In the genomic region with DNA sequence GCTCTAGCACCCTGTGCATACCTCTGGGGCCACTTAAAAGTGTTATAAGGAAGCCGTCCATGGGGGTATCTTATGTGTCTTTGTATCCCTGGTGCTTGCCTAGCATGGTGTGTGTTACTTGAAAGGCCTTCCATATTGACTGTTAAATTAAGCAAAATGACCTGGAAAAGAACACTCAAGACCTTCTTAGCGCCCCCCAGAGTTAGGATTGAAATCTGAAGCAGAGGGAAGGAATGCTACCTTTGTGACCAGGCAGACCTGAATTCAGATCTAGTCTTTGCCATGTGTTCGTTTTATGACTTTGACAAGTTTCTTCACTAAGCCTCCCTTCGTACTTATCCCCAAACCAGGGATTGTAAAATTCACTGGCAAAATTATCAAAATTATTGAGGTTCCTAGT, we compare ENCODE assay signal across 20 cellular contexts. TPM values are rescaled to one million over a fixed set of nuclear protein-coding genes. Genes with fewer than 3 reads are reported as not detected.
DNase-seq lines count a peak whose midpoint lies in the region; ATAC-seq and TF ChIP-seq lines count a peak whose summit lies in the region.
"Had no signal": no experiment of that assay in that cellular context is flagged by ENCODE, and none has a peak within 500 bp of the region (broad histone marks: within the 10 kb centered on the region; RNA-seq: fewer than 3 reads in every experiment).

No MANE protein-coding gene starts in this region.

- H3K4me1 ChIP-seq in endodermal cell (ENCODE audit: control insufficient read depth, insufficient read depth, low read length) = no peaks in the 10 kb centered on the region
- H3K4me1 ChIP-seq in mesendoderm (ENCODE audit: control insufficient read depth, low read depth, low read length) = no peaks in the 10 kb centered on the region
- H3K4me1 ChIP-seq: BE2C, SJCRH30 had no signal

- H2BK120ac ChIP-seq in mesendoderm (ENCODE audit: low read depth, low read length) = no peak overlapping the region

- H3K4me3 ChIP-seq in NB4 (ENCODE audit: low read depth, low read length) = no peak overlapping the region
- H3K4me3 ChIP-seq in endodermal cell (ENCODE audit: low read length) = no peak overlapping the region
- no peak overlapping the region for H3K4me3 ChIP-seq in mesendoderm (ENCODE audit: low read length)
- H3K4me3 ChIP-seq: SJCRH30 had no signal

- TF ChIP-seq CTCF in NB4 (IDR thresholded peaks at IDR 0.05; ENCODE audit: low read depth, low read length) (peak; percentile 16), endodermal cell (conservative IDR thresholded peaks at IDR 0.05) (peak; percentile 65)

- H3K23ac ChIP-seq in mesendoderm (ENCODE audit: low read length) = no peak overlapping the region

- 75 to 91% methylated on average over 4 of the region's 4 CpGs for WGBS in endodermal cell (ENCODE audit: insufficient coverage in 1 of 2, insufficient read length in 1 of 2), 2 experiments
- no CpG with 5 or more reads among the region's 4 CpGs for WGBS in mesendoderm (ENCODE audit: extremely low coverage, insufficient coverage, low lambda C conversion rate)

- H3K9ac ChIP-seq in endodermal cell (ENCODE audit: extremely low read depth, low read length, poor library complexity, severe bottlenecking) (no peak overlapping the region), mesendoderm (ENCODE audit: low read length) (no peak overlapping the region)
- H3K9ac ChIP-seq: KMS-11 had no signal

- no peaks in the 10 kb centered on the region for H3K79me2 ChIP-seq in mesendoderm (ENCODE audit: control insufficient read depth, insufficient read depth, low read length)

- no peak overlapping the region for H3K18ac ChIP-seq in mesendoderm (ENCODE audit: low read length)

- H3K27me3 ChIP-seq in endodermal cell (ENCODE audit: control insufficient read depth, insufficient read depth, low read length, poor library complexity, severe bottlenecking) (no peaks in the 10 kb centered on the region), mesendoderm (ENCODE audit: insufficient read depth, low read length, poor library complexity) (no peaks in the 10 kb centered on the region)
- H3K27me3 ChIP-seq: BE2C had no signal

- peaks cover 68% of the 10 kb centered on the region for H3K36me3 Mint-ChIP-seq in endodermal cell (ENCODE audit: low read depth)
- H3K36me3 Mint-ChIP-seq: CD4-positive, CD25-positive, alpha-beta regulatory T cell had no signal

- H3K27me3 Mint-ChIP-seq in endodermal cell (ENCODE audit: insufficient read depth) = no peaks in the 10 kb centered on the region

- TF ChIP-seq POLR2A in NB4 (IDR thresholded peaks at IDR 0.05; ENCODE audit: extremely low read depth, insufficient read length) = no peak

- H3K4me1 Mint-ChIP-seq in endodermal cell = no peaks in the 10 kb centered on the region
- H3K4me1 Mint-ChIP-seq: CD4-positive, CD25-positive, alpha-beta regulatory T cell had no signal

- H2AK5ac ChIP-seq in mesendoderm (ENCODE audit: low read length) = no peak overlapping the region

- H3K36me3 ChIP-seq in endodermal cell (ENCODE audit: control insufficient read depth, insufficient read depth, low read length) (peaks cover 92% of the 10 kb centered on the region), mesendoderm (ENCODE audit: control insufficient read depth, insufficient read depth, low read length) (no peaks in the 10 kb centered on the region)
- H3K36me3 ChIP-seq: BE2C, SJCRH30 had no signal

- no peak overlapping the region for H4K8ac ChIP-seq in mesendoderm (ENCODE audit: low read depth, low read length)

- H3K4me2 ChIP-seq in mesendoderm (ENCODE audit: low read length) = no peak overlapping the region
- H3K4me2 ChIP-seq: KMS-11 had no signal

- no peak overlapping the region for H2BK15ac ChIP-seq in mesendoderm (replicated peaks; ENCODE audit: low read depth)

- ATAC-seq in HG02759 (IDR thresholded peaks at IDR 0.05; ENCODE audit: unreplicated experiment) = no peak

- no peak overlapping the region for H3K4me3 Mint-ChIP-seq in endodermal cell
- H3K4me3 Mint-ChIP-seq: CD4-positive, CD25-positive, alpha-beta regulatory T cell had no signal

- DNase-seq in ELR (ENCODE audit: low read depth) (peak; percentile 1), NB4 (ENCODE audit: low read depth) (no peak), endodermal cell (peak; percentile 64), mesendoderm (peak; percentile 66), NCI-H82 (lab: John Stamatoyannopoulos, UW) (no peak), activated gamma-delta T cell treated with Interleukin-2 at 50 U/mL for 16 hours (no peak), NCI-H1048 (lab: John Stamatoyannopoulos, UW) (no peak)
- DNase-seq: BE2C; CD4-positive, CD25-positive, alpha-beta regulatory T cell; COR-L47; DMS 273 treated with DMSO at 0.1 percent for 48 hours; DND-41; HCEC 1CT; NCI-H1092; NCI-H2081; NCI-H510A; NCI-H774; SJCRH30 had no signal

- H3K79me1 ChIP-seq in mesendoderm (ENCODE audit: low read length) = no peaks in the 10 kb centered on the region

- no peak overlapping the region for H4K5ac ChIP-seq in mesendoderm (ENCODE audit: low read length)

- no peak overlapping the region for H3K56ac ChIP-seq in mesendoderm (ENCODE audit: low read length)

- peaks cover under 1% of the 10 kb centered on the region for H3K9me3 ChIP-seq in endodermal cell (ENCODE audit: control insufficient read depth, low read length)
- H3K9me3 ChIP-seq: BE2C, SJCRH30 had no signal

- H3K27ac Mint-ChIP-seq in endodermal cell = no peak overlapping the region

- no peak overlapping the region for H2BK5ac ChIP-seq in mesendoderm (ENCODE audit: low read length)

- H3K9me3 Mint-ChIP-seq in endodermal cell = no peaks in the 10 kb centered on the region

- H3K27ac ChIP-seq in endodermal cell (ENCODE audit: low read depth, low read length) (no peak overlapping the region), mesendoderm (ENCODE audit: low read depth, low read length) (no peak overlapping the region)
- H3K27ac ChIP-seq: KMS-11, SJCRH30 had no signal

- no peak overlapping the region for H3K4ac ChIP-seq in mesendoderm (ENCODE audit: low read depth, low read length)

RNA-seq across cellular contexts. Expression of a gene that starts 59.9 kb away (rescaled TPM):
- total RNA-seq in endodermal cell = 10 to 100 TPM in 1 of 2 donors, 1 to 10 TPM in 1; 8.3 to 15.6 TPM
- 4.3 TPM for polyA plus RNA-seq in endodermal cell (2013, experiment 1 of 2)
- 4.1 TPM for polyA plus RNA-seq in endodermal cell (2013, experiment 2 of 2)
- polyA plus RNA-seq in mesendoderm (2013, experiment 1 of 2) = 1.4 TPM
- 1.6 TPM for polyA plus RNA-seq in mesendoderm (2013, experiment 2 of 2)
- total RNA-seq: SJCRH30 had no signal

Comparison
In these comparisons a context has a peak if more than half of its experiments do, and no peak if none do; other contexts are left out.
1. DNase-seq: peak in ELR (single experiment), endodermal cell (single experiment) and mesendoderm (single experiment); none in NB4 (single experiment), NCI-H82 (single experiment), activated gamma-delta T cell treated with Interleukin-2 at 50 U/mL for 16 hours (single experiment) and NCI-H1048 (single experiment).